ENCODE assay signal across 1 cellular context in the genomic region with DNA sequence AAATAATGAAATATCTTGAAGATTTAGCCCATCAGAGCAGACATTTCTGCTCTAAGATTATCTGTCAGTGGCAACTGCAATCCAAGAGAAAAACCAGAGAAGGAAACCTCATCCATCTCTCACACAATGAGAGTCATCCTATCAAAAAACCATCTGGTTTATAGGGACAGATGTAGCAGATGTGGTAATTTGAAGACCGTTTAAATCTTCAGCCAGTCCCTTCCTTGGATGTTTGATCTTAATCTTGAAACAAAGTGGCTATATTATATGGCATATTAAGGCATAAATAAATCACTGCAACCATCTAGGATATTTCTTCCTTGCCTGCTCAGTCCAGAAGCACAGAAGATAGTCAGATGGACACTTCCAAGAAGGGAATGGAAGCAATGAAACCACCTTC.
TF ChIP-seq lines count a peak whose summit lies in the region.

No MANE protein-coding gene starts in this region.

TF ChIP-seq in IMR-90, 13 proteins besides CTCF, POLR2A, EP300 and RAD21 (continued from another document):
- TF ChIP-seq RFX5 (IDR thresholded peaks at IDR 0.05; ENCODE audit: low read depth, low read length): no peak
